In genomic region chr10:9294132-9294663, GRCh38 we compare ENCODE assay signal across 1 cellular context.
TF ChIP-seq lines count a peak whose summit lies in the region.

No MANE protein-coding gene starts in this region.

TF ChIP-seq in HepG2, 621 proteins besides CTCF, POLR2A, EP300 and RAD21 (continued from another document):
- TF ChIP-seq, protein P1, sequence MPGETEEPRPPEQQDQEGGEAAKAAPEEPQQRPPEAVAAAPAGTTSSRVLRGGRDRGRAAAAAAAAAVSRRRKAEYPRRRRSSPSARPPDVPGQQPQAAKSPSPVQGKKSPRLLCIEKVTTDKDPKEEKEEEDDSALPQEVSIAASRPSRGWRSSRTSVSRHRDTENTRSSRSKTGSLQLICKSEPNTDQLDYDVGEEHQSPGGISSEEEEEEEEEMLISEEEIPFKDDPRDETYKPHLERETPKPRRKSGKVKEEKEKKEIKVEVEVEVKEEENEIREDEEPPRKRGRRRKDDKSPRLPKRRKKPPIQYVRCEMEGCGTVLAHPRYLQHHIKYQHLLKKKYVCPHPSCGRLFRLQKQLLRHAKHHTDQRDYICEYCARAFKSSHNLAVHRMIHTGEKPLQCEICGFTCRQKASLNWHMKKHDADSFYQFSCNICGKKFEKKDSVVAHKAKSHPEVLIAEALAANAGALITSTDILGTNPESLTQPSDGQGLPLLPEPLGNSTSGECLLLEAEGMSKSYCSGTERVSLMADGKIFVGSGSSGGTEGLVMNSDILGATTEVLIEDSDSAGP (CRISPR knock-in tag; IDR thresholded peaks at IDR 0.05; ENCODE audit: borderline replicate concordance) = no peak
- TF ChIP-seq ELF3 (CRISPR knock-in tag; IDR thresholded peaks at IDR 0.05) (no peak), TEAD3 (CRISPR knock-in tag; optimal IDR thresholded peaks at IDR 0.05; ENCODE audit: borderline replicate concordance) (no peak), BORCS8-MEF2B (CRISPR knock-in tag; IDR thresholded peaks at IDR 0.05) (no peak), MTA1 (CRISPR knock-in tag; IDR thresholded peaks at IDR 0.05; ENCODE audit: borderline replicate concordance) (no peak), HNF4G (IDR thresholded peaks at IDR 0.05; ENCODE audit: borderline replicate concordance, low read depth, low read length) (no peak), HNF4G (CRISPR knock-in tag; IDR thresholded peaks at IDR 0.05; ENCODE audit: borderline replicate concordance, low read depth) (no peak), CEBPZ (IDR thresholded peaks at IDR 0.05; ENCODE audit: low read length) (no peak), NR2F6 (IDR thresholded peaks at IDR 0.05) (no peak), NR2F6 (CRISPR knock-in tag; IDR thresholded peaks at IDR 0.05) (no peak)
- TF ChIP-seq, protein P2, sequence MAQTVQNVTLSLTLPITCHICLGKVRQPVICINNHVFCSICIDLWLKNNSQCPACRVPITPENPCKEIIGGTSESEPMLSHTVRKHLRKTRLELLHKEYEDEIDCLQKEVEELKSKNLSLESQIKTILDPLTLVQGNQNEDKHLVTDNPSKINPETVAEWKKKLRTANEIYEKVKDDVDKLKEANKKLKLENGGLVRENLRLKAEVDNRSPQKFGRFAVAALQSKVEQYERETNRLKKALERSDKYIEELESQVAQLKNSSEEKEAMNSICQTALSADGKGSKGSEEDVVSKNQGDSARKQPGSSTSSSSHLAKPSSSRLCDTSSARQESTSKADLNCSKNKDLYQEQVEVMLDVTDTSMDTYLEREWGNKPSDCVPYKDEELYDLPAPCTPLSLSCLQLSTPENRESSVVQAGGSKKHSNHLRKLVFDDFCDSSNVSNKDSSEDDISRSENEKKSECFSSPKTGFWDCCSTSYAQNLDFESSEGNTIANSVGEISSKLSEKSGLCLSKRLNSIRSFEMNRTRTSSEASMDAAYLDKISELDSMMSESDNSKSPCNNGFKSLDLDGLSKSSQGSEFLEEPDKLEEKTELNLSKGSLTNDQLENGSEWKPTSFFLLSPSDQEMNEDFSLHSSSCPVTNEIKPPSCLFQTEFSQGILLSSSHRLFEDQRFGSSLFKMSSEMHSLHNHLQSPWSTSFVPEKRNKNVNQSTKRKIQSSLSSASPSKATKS (CRISPR knock-in tag; IDR thresholded peaks at IDR 0.05) = no peak
